33 cellular contexts compared by ENCODE assay signal in the genomic region with DNA sequence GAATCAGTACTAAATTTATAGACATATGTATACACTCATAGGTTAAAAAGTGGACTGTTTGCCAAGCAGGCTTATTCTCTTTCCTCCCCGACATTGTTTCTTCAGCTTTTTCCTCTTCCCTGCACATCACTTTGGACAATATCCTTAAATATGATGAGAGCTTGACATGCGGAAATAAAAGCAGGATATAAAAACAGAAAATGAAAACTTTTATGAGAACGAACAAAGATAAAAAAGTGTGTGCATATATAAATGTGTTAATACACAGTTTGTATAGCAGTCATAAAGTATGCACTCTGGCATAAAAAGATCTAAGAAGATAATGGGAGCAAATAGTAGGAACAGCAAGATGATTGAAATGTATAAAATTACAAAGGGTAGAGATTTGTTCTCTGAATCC.
"Had no signal": no experiment of that assay in that cellular context is flagged by ENCODE, and none has a peak within 500 bp of the region (broad histone marks: within the 10 kb centered on the region; RNA-seq: fewer than 3 reads in every experiment).

No MANE protein-coding gene starts in this region.

- H3K9me3 ChIP-seq: ascending aorta, breast epithelium, colonic mucosa, esophagus muscularis mucosa, gastrocnemius medialis, heart left ventricle had no signal

- H3K27ac Mint-ChIP-seq: activated CD4-positive, alpha-beta memory T cell treated with anti-CD3 and anti-CD28 coated beads for 36 hours; activated CD4-positive, alpha-beta T cell treated with anti-CD3 and anti-CD28 coated beads for 36 hours; activated CD4-positive, alpha-beta T cell treated with anti-CD3 and anti-CD28 coated beads, Interleukin-2, amount 10 ng/mL, durations not matched to agents 24 days and 14 days; activated CD8-positive, alpha-beta memory T cell treated with anti-CD3 and anti-CD28 coated beads, Interleukin-2, amount 10 ng/mL, durations not matched to agents 7 days and 5 days; activated CD8-positive, alpha-beta T cell treated with anti-CD3 and anti-CD28 coated beads, Interleukin-2, amount 10 ng/mL, durations not matched to agents 7 days and 5 days; activated naive CD4-positive, alpha-beta T cell treated with anti-CD3 and anti-CD28 coated beads, Interleukin-2, amount 10 ng/mL, durations not matched to agents 7 days and 5 days; activated naive CD4-positive, alpha-beta T cell treated with anti-CD3 and anti-CD28 coated beads, Interleukin-2, amount 50 U/mL, for 72 hours; activated naive CD8-positive, alpha-beta T cell treated with anti-CD3 and anti-CD28 coated beads, Interleukin-2, amount 10 ng/mL, durations not matched to agents 7 days and 5 days; activated T-helper 1 cell treated with anti-CD3 and anti-CD28 coated beads, Interleukin-12 subunit alpha, Interleukin-12 subunit beta, Interleukin-2, Interleukin-4 antibody, amounts not matched to agents 30 ng/mL and 10 ng/mL and 1 ng/mL, durations not matched to agents 14 hours and 24 hours and 36 hours; activated T-helper 2 cell treated with anti-CD3 and anti-CD28 coated beads, Interferon-gamma antibody, Interleukin-2, Interleukin-4, amounts not matched to agents 10 μg/mL and 5 μg/mL and 100 μg/mL, durations not matched to agents 14 hours and 24 hours and 36 hours; brain had no signal

- DNase-seq: activated CD4-positive, alpha-beta memory T cell treated with anti-CD3 and anti-CD28 coated beads for 36 hours; activated CD4-positive, alpha-beta T cell treated with anti-CD3 and anti-CD28 coated beads for 36 hours; activated CD4-positive, alpha-beta T cell treated with anti-CD3 and anti-CD28 coated beads, Interleukin-2, amount 10 ng/mL, durations not matched to agents 24 days and 14 days; activated CD4-positive, CD25-positive, alpha-beta regulatory T cell; activated CD4-positive, CD25-positive, alpha-beta regulatory T cell treated with anti-CD3 and anti-CD28 coated beads, Interleukin-2, amount 50 U/mL, for 72 hours; activated CD8-positive, alpha-beta memory T cell treated with anti-CD3 and anti-CD28 coated beads, Interleukin-2, amount 10 ng/mL, durations not matched to agents 7 days and 5 days; activated CD8-positive, alpha-beta memory T cell treated with anti-CD3 and anti-CD28 coated beads, Interleukin-2, amount 50 U/mL, for 4 hours; activated CD8-positive, alpha-beta T cell treated with anti-CD3 and anti-CD28 coated beads, Interleukin-2, amount 10 ng/mL, durations not matched to agents 7 days and 5 days; activated gamma-delta T cell; activated naive CD4-positive, alpha-beta T cell; activated naive CD4-positive, alpha-beta T cell treated with anti-CD3 and anti-CD28 coated beads, Interleukin-2, amount 10 ng/mL, durations not matched to agents 7 days and 5 days; activated naive CD8-positive, alpha-beta T cell treated with anti-CD3 and anti-CD28 coated beads, Interleukin-2, amount 10 ng/mL, durations not matched to agents 7 days and 5 days; activated T-cell treated with anti-CD3 and anti-CD28 coated beads, Interleukin-2, amount 50 U/mL, for 1 hour; activated T-cell treated with anti-CD3 and anti-CD28 coated beads, Interleukin-2, amount 50 U/mL, for 48 hours; central memory CD4-positive, alpha-beta T cell; cerebellar nuclear complex; colonic mucosa; effector CD8-positive, alpha-beta T cell; erythroblast; foreskin keratinocyte; gastrocnemius medialis; glutamatergic neuron; heart left ventricle; hypothalamus had no signal

- H3K4me3 Mint-ChIP-seq: activated CD4-positive, alpha-beta memory T cell treated with anti-CD3 and anti-CD28 coated beads for 36 hours; activated CD4-positive, alpha-beta T cell treated with anti-CD3 and anti-CD28 coated beads for 36 hours; activated CD4-positive, alpha-beta T cell treated with anti-CD3 and anti-CD28 coated beads, Interleukin-2, amount 10 ng/mL, durations not matched to agents 24 days and 14 days; activated CD8-positive, alpha-beta memory T cell treated with anti-CD3 and anti-CD28 coated beads, Interleukin-2, amount 10 ng/mL, durations not matched to agents 7 days and 5 days; activated CD8-positive, alpha-beta T cell treated with anti-CD3 and anti-CD28 coated beads, Interleukin-2, amount 10 ng/mL, durations not matched to agents 7 days and 5 days; activated naive CD4-positive, alpha-beta T cell treated with anti-CD3 and anti-CD28 coated beads, Interleukin-2, amount 10 ng/mL, durations not matched to agents 7 days and 5 days; activated naive CD8-positive, alpha-beta T cell treated with anti-CD3 and anti-CD28 coated beads, Interleukin-2, amount 10 ng/mL, durations not matched to agents 7 days and 5 days; activated T-helper 1 cell treated with anti-CD3 and anti-CD28 coated beads, Interleukin-12 subunit alpha, Interleukin-12 subunit beta, Interleukin-2, Interleukin-4 antibody, amounts not matched to agents 30 ng/mL and 10 ng/mL and 1 ng/mL, durations not matched to agents 14 hours and 24 hours and 36 hours; brain had no signal

- H3K27ac ChIP-seq: ascending aorta, breast epithelium, cardiac muscle cell, colonic mucosa, esophagus muscularis mucosa, foreskin keratinocyte, gastrocnemius medialis, heart left ventricle had no signal

- FAIRE-seq: endometrium had no signal

- H3K4me1 Mint-ChIP-seq: activated CD8-positive, alpha-beta memory T cell treated with anti-CD3 and anti-CD28 coated beads, Interleukin-2, amount 10 ng/mL, durations not matched to agents 7 days and 5 days; brain had no signal

- H3K36me3 Mint-ChIP-seq: activated CD4-positive, alpha-beta memory T cell treated with anti-CD3 and anti-CD28 coated beads for 36 hours; activated CD8-positive, alpha-beta memory T cell treated with anti-CD3 and anti-CD28 coated beads, Interleukin-2, amount 10 ng/mL, durations not matched to agents 7 days and 5 days; activated naive CD4-positive, alpha-beta T cell treated with anti-CD3 and anti-CD28 coated beads, Interleukin-2, amount 10 ng/mL, durations not matched to agents 7 days and 5 days; activated naive CD4-positive, alpha-beta T cell treated with anti-CD3 and anti-CD28 coated beads, Interleukin-2, amount 50 U/mL, for 72 hours; activated naive CD8-positive, alpha-beta T cell treated with anti-CD3 and anti-CD28 coated beads, Interleukin-2, amount 10 ng/mL, durations not matched to agents 7 days and 5 days; brain had no signal

- H3K4me3 ChIP-seq: ascending aorta, breast epithelium, cardiac muscle cell, colonic mucosa, esophagus muscularis mucosa, gastrocnemius medialis, heart left ventricle had no signal

- H3K9me3 Mint-ChIP-seq: activated CD4-positive, alpha-beta memory T cell treated with anti-CD3 and anti-CD28 coated beads for 36 hours; activated naive CD4-positive, alpha-beta T cell treated with anti-CD3 and anti-CD28 coated beads, Interleukin-2, amount 10 ng/mL, durations not matched to agents 7 days and 5 days; activated naive CD4-positive, alpha-beta T cell treated with anti-CD3 and anti-CD28 coated beads, Interleukin-2, amount 50 U/mL, for 72 hours; activated naive CD8-positive, alpha-beta T cell treated with anti-CD3 and anti-CD28 coated beads, Interleukin-2, amount 10 ng/mL, durations not matched to agents 7 days and 5 days; activated T-helper 1 cell treated with anti-CD3 and anti-CD28 coated beads, Interleukin-12 subunit alpha, Interleukin-12 subunit beta, Interleukin-2, Interleukin-4 antibody, amounts not matched to agents 30 ng/mL and 10 ng/mL and 1 ng/mL, durations not matched to agents 14 hours and 24 hours and 36 hours; activated T-helper 2 cell treated with anti-CD3 and anti-CD28 coated beads, Interferon-gamma antibody, Interleukin-2, Interleukin-4, amounts not matched to agents 10 μg/mL and 5 μg/mL and 100 μg/mL, durations not matched to agents 14 hours and 24 hours and 36 hours; brain had no signal

- H3K27me3 ChIP-seq: ascending aorta, foreskin keratinocyte had no signal

- ATAC-seq: activated CD4-positive, alpha-beta T cell treated with anti-CD3 and anti-CD28 coated beads for 36 hours; activated CD8-positive, alpha-beta memory T cell treated with anti-CD3 and anti-CD28 coated beads, Interleukin-2, amount 10 ng/mL, durations not matched to agents 7 days and 5 days; activated CD8-positive, alpha-beta T cell treated with anti-CD3 and anti-CD28 coated beads, Interleukin-2, amount 10 ng/mL, durations not matched to agents 7 days and 5 days; activated naive CD4-positive, alpha-beta T cell treated with anti-CD3 and anti-CD28 coated beads, Interleukin-2, amount 50 U/mL, for 72 hours; foreskin keratinocyte; gastrocnemius medialis; heart left ventricle had no signal

- H3K4me1 ChIP-seq: ascending aorta, breast epithelium, colonic mucosa, esophagus muscularis mucosa, gastrocnemius medialis, heart left ventricle had no signal

- H3K36me3 ChIP-seq: ascending aorta, breast epithelium, cardiac muscle cell, colonic mucosa, esophagus muscularis mucosa, gastrocnemius medialis, heart left ventricle had no signal
